In the genomic region with DNA sequence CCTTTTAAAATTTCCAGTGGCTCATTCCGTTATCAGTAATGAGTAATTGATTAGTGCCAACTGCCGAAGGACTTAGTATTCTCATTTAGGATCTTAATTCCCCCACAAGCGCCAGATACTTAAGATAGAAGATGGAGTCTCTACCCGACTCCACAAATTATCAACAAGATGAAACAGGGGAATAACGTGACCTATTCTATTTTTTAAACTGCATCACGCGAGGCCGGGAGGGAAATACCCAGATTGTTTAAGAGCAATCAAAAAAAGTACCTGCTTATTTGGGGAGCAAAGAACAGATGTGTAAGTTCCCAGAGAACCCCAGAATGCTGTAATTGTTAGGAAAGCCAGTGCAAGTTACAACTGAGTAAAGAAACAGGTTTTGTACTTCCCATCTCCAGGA, we compare ENCODE assay signal across 8 cellular contexts. TPM values are rescaled to one million over a fixed set of nuclear protein-coding genes. Genes with fewer than 3 reads are reported as not detected.
DNase-seq lines count a peak whose midpoint lies in the region; ATAC-seq, FAIRE-seq and TF ChIP-seq lines count a peak whose summit lies in the region.

No MANE protein-coding gene starts in this region.

- TF ChIP-seq CTCF in C4-2B (conservative IDR thresholded peaks at IDR 0.05): no peak
- no peak for TF ChIP-seq CTCF in HL-60 (IDR thresholded peaks at IDR 0.05; ENCODE audit: insufficient read depth, low read length)
- TF ChIP-seq CTCF in mammary epithelial cell (conservative IDR thresholded peaks at IDR 0.05 in 1 of 2, IDR thresholded peaks at IDR 0.05 in 1 of 2; ENCODE audit: extremely low read depth in 1 of 2, insufficient read depth in 1 of 2, low read depth in 1 of 2, low read length in 2 of 2): no peak
- no peak for TF ChIP-seq CTCF in nephron progenitor cell (IDR thresholded peaks at IDR 0.05)
- TF ChIP-seq CTCF in D721Med (IDR thresholded peaks at IDR 0.05; ENCODE audit: insufficient read depth, missing control alignments): no peak

- no peaks in the 10 kb centered on the region for H3K36me3 Mint-ChIP-seq in nephron progenitor cell (ENCODE audit: low read depth)

- dilution Hi-C loops in mammary epithelial cell (cut with HindIII; ENCODE audit: low sequenced_read_pairs): no loop called here

- no peaks in the 10 kb centered on the region for H4K20me1 ChIP-seq in mammary epithelial cell (ENCODE audit: insufficient read depth, low read length)

- H3K27me3 Mint-ChIP-seq in nephron progenitor cell (ENCODE audit: low read depth, poor library complexity): peaks cover 68% of the 10 kb centered on the region

- H3K27ac ChIP-seq in C4-2B: peak overlapping the region; percentile 87
- no peak overlapping the region for H3K27ac ChIP-seq in HL-60 (replicated peaks)
- H3K27ac ChIP-seq in mammary epithelial cell (ENCODE audit: insufficient read depth, low read depth, low read length): peak overlapping the region; percentile 82

- no peak overlapping the region for H3K27ac Mint-ChIP-seq in nephron progenitor cell

- ATAC-seq in HG02885 (IDR thresholded peaks at IDR 0.05; ENCODE audit: poor library complexity, unreplicated experiment): no peak
- no peak for ATAC-seq in HG03280 (IDR thresholded peaks at IDR 0.05; ENCODE audit: unreplicated experiment)

- H2AFZ ChIP-seq in mammary epithelial cell (ENCODE audit: low read depth, low read length): peak overlapping the region; percentile 99

- in situ Hi-C loops in mammary epithelial cell (cut with MboI; ENCODE audit: low sequenced_read_pairs in 2 of 2): loop anchor here (5.0 to 10.0 kb wide), 3 partner anchors 146 to 209 kb away; no protein-coding TSS in a partner anchor

- peaks cover 10% of the 10 kb centered on the region for H3K9me3 Mint-ChIP-seq in nephron progenitor cell

- intact Hi-C loops in mammary epithelial cell (cut with micrococcal nuclease): loop anchor here (1.0 to 5.0 kb wide), 5 partner anchors 76 to 243 kb away; partner anchors contain the start of gene MAP7

- 16% methylated on average over 8 of the region's 8 CpGs for WGBS in mammary epithelial cell (ENCODE audit: low coverage, missing lambda C conversion rate)

- peaks cover 11% of the 10 kb centered on the region for H3K4me1 Mint-ChIP-seq in nephron progenitor cell

- peak overlapping the region; percentile 39 for H3K9ac ChIP-seq in mammary epithelial cell (ENCODE audit: insufficient read depth, low read length)

- no peaks in the 10 kb centered on the region for H3K27me3 ChIP-seq in HL-60 (ENCODE audit: insufficient read depth, poor library complexity, severe bottlenecking)
- no peaks in the 10 kb centered on the region for H3K27me3 ChIP-seq in mammary epithelial cell (ENCODE audit: insufficient read depth, low read length)

- H3K4me2 ChIP-seq in mammary epithelial cell (ENCODE audit: insufficient read depth, low read depth, low read length): peak overlapping the region; percentile 87

- H3K4me3 ChIP-seq in HL-60 (replicated peaks; ENCODE audit: insufficient read depth, low read length) (peak overlapping the region; percentile 87; the same call in 1 of the 2 replicates), mammary epithelial cell (replicated peaks in 1 of 3; ENCODE audit: insufficient read depth in 1 of 3, low read depth in 2 of 3, low read length in 3 of 3) (peak overlapping the region; percentile 68 to 97 (median 79))

- H3K9me3 ChIP-seq in mammary epithelial cell (replicated peaks; ENCODE audit: insufficient read depth, low read length): no peaks in the 10 kb centered on the region

- no peak for FAIRE-seq in D721Med (lab: Jason Lieb, UNC)

- H3K36me3 ChIP-seq in mammary epithelial cell (ENCODE audit: insufficient read depth, low read length): no peaks in the 10 kb centered on the region

- H3K4me3 Mint-ChIP-seq in nephron progenitor cell: peak overlapping the region; percentile 90

- DNase-seq in HL-60 (ENCODE audit: low read depth in 1 of 2, low spot score in 1 of 2) (no peak), mammary epithelial cell (peak; percentile 52), nephron progenitor cell (no peak), cerebellar cortex (ENCODE audit: low spot score) (no peak), D721Med (ENCODE audit: insufficient read length, low spot score) (no peak)

- H3K4me1 ChIP-seq in mammary epithelial cell (ENCODE audit: insufficient read depth, low read length): peaks cover 13% of the 10 kb centered on the region

- CTCF ChIA-PET in mammary epithelial cell (lab: Charles Lee; ENCODE audit: low non-redundant PET): interaction anchor here (0.6 to 1.9 kb wide), 2 partner anchors 33 to 148 kb away, joined by 3 to 154 read pairs; no protein-coding TSS in a partner anchor

- peaks cover 29% of the 10 kb centered on the region for H3K79me2 ChIP-seq in mammary epithelial cell (ENCODE audit: insufficient read depth, low read length)

- no TSS peak for BruUV-seq in mammary epithelial cell (replicated peaks; lab: Mats Ljungman, UMichigan)

RNA-seq across cellular contexts. Expression of gene MAP3K5, which starts 1.1 kb away (rescaled TPM):
- 1 to 10 TPM; 4.2 to 8.8 TPM for total RNA-seq in mammary epithelial cell
- 2.4 TPM for polyA plus RNA-seq in mammary epithelial cell
- 3.3 TPM for polyA minus RNA-seq in mammary epithelial cell

RNA-seq across cellular contexts. Expression of gene PEX7, which starts 29.0 kb away (rescaled TPM):
- total RNA-seq in mammary epithelial cell: 10 to 100 TPM in 1 of 2 donors, 1 to 10 TPM in 1; 9.0 to 13.8 TPM
- 10.0 TPM for polyA plus RNA-seq in mammary epithelial cell
- polyA minus RNA-seq in mammary epithelial cell: 3.0 TPM
